Comparison of ENCODE assay signal across 22 cellular contexts in the genomic region with DNA sequence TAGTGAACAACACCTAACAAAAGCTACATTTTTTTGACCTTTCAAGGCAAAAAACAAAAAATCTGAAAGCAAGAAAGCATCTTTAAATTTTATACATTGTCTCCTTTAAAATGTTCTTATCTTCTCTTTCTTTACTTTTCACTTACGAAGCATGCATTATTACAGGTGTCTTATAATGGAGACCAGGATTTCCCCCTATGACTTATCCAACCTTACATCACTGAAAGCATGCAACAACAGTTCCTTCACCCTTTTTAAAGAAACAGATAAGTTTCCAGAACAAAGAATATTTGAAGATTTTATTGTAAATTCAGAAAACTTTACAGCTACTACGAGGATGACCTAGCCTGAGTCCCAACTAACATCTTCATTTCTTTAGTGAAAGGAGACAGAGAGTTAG.
DNase-seq lines count a peak whose midpoint lies in the region; ATAC-seq lines count a peak whose summit lies in the region.
"Had no signal": no experiment of that assay in that cellular context is flagged by ENCODE, and none has a peak within 500 bp of the region (broad histone marks: within the 10 kb centered on the region; RNA-seq: fewer than 3 reads in every experiment).

No MANE protein-coding gene starts in this region.

- DNase-seq in Caki2 (ENCODE audit: low read depth) (peak; percentile 28), NCI-H226 (peak; percentile 39), dermis blood vessel endothelial cell (peak; percentile 69), NCI-H526 (lab: John Stamatoyannopoulos, UW) (no peak)
- no peak for DNase-seq in effector CD8-positive, alpha-beta T cell (lab: John Stamatoyannopoulos, UW)
- DNase-seq: activated CD4-positive, alpha-beta T cell treated with anti-CD3 and anti-CD28 coated beads for 48 hours; activated naive CD4-positive, alpha-beta T cell treated with anti-CD3 and anti-CD28 coated beads for 36 hours; activated T-cell treated with anti-CD3 and anti-CD28 coated beads, Interleukin-2, amount 50 U/mL, for 4 hours; amniotic stem cell; Caco-2; kidney; NCI-H1436; NCI-H510A; NK-92 treated with Interleukin-12 subunit alpha and Interleukin-12 subunit beta, amount 100 ng/mL, for 24 hours; pancreas; stimulated activated CD4-positive, alpha-beta T cell treated with anti-CD3 and anti-CD28 coated beads, Interleukin-4, amount 100 ng/mL, for 1 hour; stimulated activated naive CD4-positive, alpha-beta T cell had no signal

- ATAC-seq in GM19043 (IDR thresholded peaks at IDR 0.05; ENCODE audit: low read depth, unreplicated experiment): peak; percentile 51
- no peak for ATAC-seq in GM18867 (IDR thresholded peaks at IDR 0.05; ENCODE audit: unreplicated experiment)
- no peak for ATAC-seq in GM19397 (IDR thresholded peaks at IDR 0.05; ENCODE audit: unreplicated experiment)
- ATAC-seq: activated T-cell treated with anti-CD3 and anti-CD28 coated beads, Interleukin-2, amount 50 U/mL, for 4 hours; HCT116; Panc1; pancreas had no signal

- in situ Hi-C loops in Caki2 (cut with HindIII; ENCODE audit: low pct_unique_long_range_greater_than_20kb, low sequenced_read_pairs): no loop called here

Comparison
In these comparisons a context has a peak if more than half of its experiments do, and no peak if none do; other contexts are left out.
1. DNase-seq: peak in Caki2 (single experiment), NCI-H226 (single experiment) and dermis blood vessel endothelial cell (single experiment); none in effector CD8-positive, alpha-beta T cell (single experiment) and NCI-H526 (0 of 2).